In genomic region chr19:1169921-1170885, GRCh38 we compare ENCODE assay signal across 1 cellular context.
TF ChIP-seq lines count a peak whose summit lies in the region.

No MANE protein-coding gene starts in this region.

TF ChIP-seq in IMR-90, 13 proteins besides CTCF, POLR2A, EP300 and RAD21 (continued from another document):
- peak; percentile 76 for TF ChIP-seq BHLHE40 (IDR thresholded peaks at IDR 0.05; ENCODE audit: low read depth, low read length)
